In the genomic region with DNA sequence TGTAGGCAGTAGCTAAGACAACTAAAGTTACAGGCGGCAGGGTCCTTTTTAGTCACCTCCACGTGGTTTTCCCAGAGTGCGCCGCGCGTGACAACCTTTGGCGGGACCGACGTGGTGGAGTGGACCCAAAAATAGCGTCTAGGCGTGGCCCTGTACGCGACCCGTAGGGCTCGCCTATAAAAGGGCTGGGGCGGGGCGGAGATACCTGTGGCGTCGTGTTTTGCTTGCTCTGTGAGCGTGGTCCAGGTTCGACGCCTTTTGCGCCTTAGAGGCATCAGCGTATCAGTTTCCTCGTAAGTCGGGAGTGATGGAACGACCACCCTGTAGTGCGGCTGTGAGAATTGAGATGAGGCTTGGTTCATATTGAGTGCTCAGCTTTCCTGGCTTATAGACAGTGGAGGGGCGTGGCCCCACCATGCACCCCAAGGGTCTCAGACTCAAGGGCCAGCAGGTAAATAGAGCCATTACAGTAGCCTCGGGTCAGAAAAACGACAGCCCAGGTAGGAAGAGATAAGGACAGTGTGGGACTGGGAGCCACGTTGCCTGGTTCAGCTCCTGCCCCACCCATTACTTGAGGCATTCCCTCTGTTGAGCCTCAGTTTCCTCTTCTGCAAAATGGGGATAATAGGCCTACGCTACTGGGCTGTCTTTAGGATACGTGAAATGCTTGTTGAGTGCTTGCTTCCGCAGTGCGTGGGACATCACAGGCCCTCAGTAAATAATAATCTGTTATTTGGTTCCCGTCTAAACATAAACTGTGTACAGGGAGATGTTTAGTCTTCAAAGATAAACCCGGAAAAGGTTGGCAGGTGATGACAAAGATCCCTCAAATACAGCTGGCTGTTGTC, we compare ENCODE assay signal across 8 cellular contexts. TPM values are rescaled to one million over a fixed set of nuclear protein-coding genes. Genes with fewer than 3 reads are reported as not detected.
A peak's percentile ranks its signal among the peaks of the same experiment; 100 is the strongest.
DNase-seq lines count a peak whose midpoint lies in the region; ATAC-seq and TF ChIP-seq lines count a peak whose summit lies in the region.

No MANE protein-coding gene starts in this region.

- no peaks in the 10 kb centered on the region for H3K4me1 Mint-ChIP-seq in endodermal cell

- ATAC-seq in HG02588 (IDR thresholded peaks at IDR 0.05; ENCODE audit: unreplicated experiment), result peak; percentile 4

- H3K4me3 ChIP-seq in endodermal cell (ENCODE audit: low read length), result peak overlapping the region; percentile 84
- H3K4me3 ChIP-seq in muscle layer of duodenum (ENCODE audit: low read depth in 1 of 2, low read length in 2 of 2), result peak overlapping the region; percentile 65 to 83

- peak overlapping the region; percentile 100 for H3K27ac Mint-ChIP-seq in endodermal cell

- peaks cover 23% of the 10 kb centered on the region for H3K27me3 Mint-ChIP-seq in endodermal cell (ENCODE audit: insufficient read depth)

- peak overlapping the region; percentile 91 for H3K9ac ChIP-seq in endodermal cell (ENCODE audit: extremely low read depth, low read length, poor library complexity, severe bottlenecking)

- TF ChIP-seq CTCF in endodermal cell (conservative IDR thresholded peaks at IDR 0.05), result no peak
- no peak for TF ChIP-seq CTCF in GM13977 (IDR thresholded peaks at IDR 0.05; ENCODE audit: extremely low read depth, insufficient read depth, missing control alignments)

- peaks cover 6% of the 10 kb centered on the region for H3K9me3 ChIP-seq in endodermal cell (ENCODE audit: control insufficient read depth, low read length)
- no peaks in the 10 kb centered on the region for H3K9me3 ChIP-seq in muscle layer of duodenum (ENCODE audit: control insufficient read depth in 1 of 2, low read length in 2 of 2)

- H3K27ac ChIP-seq in endodermal cell (ENCODE audit: low read depth, low read length), result peak overlapping the region; percentile 99
- peak overlapping the region; percentile 97 for H3K27ac ChIP-seq in muscle layer of duodenum (ENCODE audit: low read length)

- H3K36me3 ChIP-seq in endodermal cell (ENCODE audit: control insufficient read depth, insufficient read depth, low read length), result peaks cover 19% of the 10 kb centered on the region
- peaks cover 4 to 17% of the 10 kb centered on the region in 2 donors for H3K36me3 ChIP-seq in muscle layer of duodenum (ENCODE audit: control insufficient read depth in 1 of 2, insufficient read depth in 2 of 2, low read length in 2 of 2)

- H3K9me3 Mint-ChIP-seq in endodermal cell, result peaks cover 20% of the 10 kb centered on the region

- H3K27me3 ChIP-seq in endodermal cell (ENCODE audit: control insufficient read depth, insufficient read depth, low read length, poor library complexity, severe bottlenecking), result no peaks in the 10 kb centered on the region
- H3K27me3 ChIP-seq in muscle layer of duodenum (ENCODE audit: low read depth, low read length), result no peaks in the 10 kb centered on the region

- H3K4me1 ChIP-seq in endodermal cell (ENCODE audit: control insufficient read depth, insufficient read depth, low read length) (no peaks in the 10 kb centered on the region), muscle layer of duodenum (ENCODE audit: control insufficient read depth in 1 of 2, insufficient read depth in 2 of 2, low read length in 2 of 2) (peaks cover 6 to 7% of the 10 kb centered on the region in 2 donors)

- H3K36me3 Mint-ChIP-seq in endodermal cell (ENCODE audit: low read depth), result peaks cover 14% of the 10 kb centered on the region

- DNase-seq in D341Med (ENCODE audit: low spot score) (peak; percentile 81), NCI-H446 treated with DMSO at 0.1 percent for 48 hours (lab: John Stamatoyannopoulos, UW) (peak; percentile 92), endodermal cell (no peak), GM13977 (ENCODE audit: low spot score) (no peak)
- peak; percentile 75 for DNase-seq in activated CD4-positive, alpha-beta T cell treated with anti-CD3 and anti-CD28 coated beads, Interleukin-2, amount 50 U/mL, for 1 hour
- peak; percentile 60 to 88 for DNase-seq in stimulated activated CD8-positive, alpha-beta memory T cell treated with anti-CD3 and anti-CD28 coated beads, Interleukin-7, amount 100 ng/mL, for 48 hours (ENCODE audit: extremely low read depth in 1 of 2, low read depth in 1 of 2)

- 48 to 55% methylated on average over 22 to 38 of the region's 38 CpGs for WGBS in endodermal cell (ENCODE audit: insufficient coverage in 1 of 2, insufficient read length in 1 of 2), 2 experiments

- peak overlapping the region; percentile 83 for H3K4me3 Mint-ChIP-seq in endodermal cell

- in situ Hi-C loops in GM13977 (cut with MboI; ENCODE audit: low pct_unique_long_range_greater_than_20kb, low sequenced_read_pairs, unreplicated experiment), result no loop called here

RNA-seq across cellular contexts. Expression of a gene that starts 0.7 kb away (rescaled TPM):
- total RNA-seq in endodermal cell, result 10 to 100 TPM; 19.7 to 34.5 TPM
- 33.2 TPM for polyA plus RNA-seq in endodermal cell (2013, experiment 1 of 2)
- polyA plus RNA-seq in endodermal cell (2013, experiment 2 of 2), result 32.3 TPM

RNA-seq across cellular contexts. Expression of a gene that starts 11.5 kb away (rescaled TPM):
- under 1 TPM in 1 of 2 donors, not detected in 1; 0.24 TPM for total RNA-seq in endodermal cell
- not detected for polyA plus RNA-seq in endodermal cell (2013, experiment 1 of 2)
- polyA plus RNA-seq in endodermal cell (2013, experiment 2 of 2), result not detected

RNA-seq across cellular contexts. Expression of a gene that starts 34.7 kb away (rescaled TPM):
- 10 to 100 TPM; 80.6 to 86.6 TPM for total RNA-seq in endodermal cell
- polyA plus RNA-seq in endodermal cell (2013, experiment 1 of 2), result 115 TPM
- 105 TPM for polyA plus RNA-seq in endodermal cell (2013, experiment 2 of 2)

Comparison
In these comparisons a context has a peak if more than half of its experiments do, and no peak if none do; other contexts are left out.
1. DNase-seq: peak in D341Med (single experiment), NCI-H446 treated with DMSO at 0.1 percent for 48 hours (single experiment), activated CD4-positive, alpha-beta T cell treated with anti-CD3 and anti-CD28 coated beads, Interleukin-2, amount 50 U/mL, for 1 hour (single experiment) and stimulated activated CD8-positive, alpha-beta memory T cell treated with anti-CD3 and anti-CD28 coated beads, Interleukin-7, amount 100 ng/mL, for 48 hours (2 of 2); none in endodermal cell (single experiment) and GM13977 (single experiment).